In genomic region chr5:39451293-39451692, GRCh38 we compare ENCODE assay signal across 20 cellular contexts. TPM values are rescaled to one million over a fixed set of nuclear protein-coding genes. Genes with fewer than 3 reads are reported as not detected.
A peak's percentile ranks its signal among the peaks of the same experiment; 100 is the strongest.
DNase-seq lines count a peak whose midpoint lies in the region; ATAC-seq, FAIRE-seq and TF ChIP-seq lines count a peak whose summit lies in the region.
"Had no signal": no experiment of that assay in that cellular context is flagged by ENCODE, and none has a peak within 500 bp of the region (broad histone marks: within the 10 kb centered on the region; RNA-seq: fewer than 3 reads in every experiment).

No MANE protein-coding gene starts in this region.

- H3K4me1 ChIP-seq in A549 (peaks cover 35% of the 10 kb centered on the region), IMR-90 (ENCODE audit: control insufficient read depth, insufficient read depth, low read length) (peaks cover 6% of the 10 kb centered on the region), colonic mucosa (no peaks in the 10 kb centered on the region), mucosa of descending colon (ENCODE audit: low read depth) (no peaks in the 10 kb centered on the region)

- H3K23ac ChIP-seq in IMR-90 (ENCODE audit: low read depth, low read length), result no peak overlapping the region

- peak overlapping the region; percentile 39; the same call in 1 of the 2 replicates for H3K14ac ChIP-seq in IMR-90 (replicated peaks; ENCODE audit: low read depth, low read length)

- POLR2A ChIA-PET in A549 (lab: Yijun Ruan, JAX), result interaction anchor here (1.5 kb wide), 1 partner anchor 27 kb away, joined by 4 read pairs; the partner anchor contains the start of gene DAB2
- POLR2A ChIA-PET in IMR-90 (lab: Charles Lee; ENCODE audit: unreplicated experiment), result no interaction called here

- TF ChIP-seq POLR2A in A549 (IDR thresholded peaks at IDR 0.05; ENCODE audit: low read length) (no peak), IMR-90 (IDR thresholded peaks at IDR 0.05; ENCODE audit: low read depth, low read length) (no peak)

- no peak for DNase-seq in A549 (ENCODE audit: low read depth in 1 of 2, low spot score in 1 of 2)
- no peak for DNase-seq in IMR-90
- DNase-seq in colonic mucosa, result no peak
- DNase-seq in mucosa of descending colon, result no peak
- no peak for DNase-seq in DMS79 (lab: John Stamatoyannopoulos, UW)
- DNase-seq in Right ventricle myocardium superior, result no peak
- DNase-seq in MG63, result no peak
- DNase-seq: 8988T; Calu3; CD8-positive, alpha-beta T cell; DND-41; EL; H7 had no signal

- H3K4me2 ChIP-seq in A549 (peak overlapping the region; percentile 60; the same call in 1 of the 3 replicates), IMR-90 (ENCODE audit: low read depth, low read length) (peak overlapping the region; percentile 51; the same call in 1 of the 2 replicates)
- H3K4me2 ChIP-seq: BLaER1 treated with 17β-estradiol and CSF1 and Interleukin-3, amounts not matched to agents 10 nM and 100 nM; GM23338 had no signal

- in situ Hi-C loops in IMR-90 (cut with MboI; ENCODE audit: low sequenced_read_pairs), result no loop called here

- H2AK5ac ChIP-seq in IMR-90 (ENCODE audit: low read depth, low read length), result no peak overlapping the region

- H2AFZ ChIP-seq in IMR-90 (replicated peaks; ENCODE audit: low read length, poor library complexity), result no peak overlapping the region
- H2AFZ ChIP-seq: GM23338 had no signal

- no peak for TF ChIP-seq EP300 in A549 (IDR thresholded peaks at IDR 0.05)

- no peaks in the 10 kb centered on the region for H3K36me3 ChIP-seq in IMR-90 (ENCODE audit: control insufficient read depth, insufficient read depth, low read length)
- H3K36me3 ChIP-seq in colonic mucosa, result no peaks in the 10 kb centered on the region
- H3K36me3 ChIP-seq in mucosa of descending colon (ENCODE audit: low read depth), result no peaks in the 10 kb centered on the region
- no peaks in the 10 kb centered on the region for H3K36me3 ChIP-seq in MG63
- H3K36me3 ChIP-seq: BLaER1 treated with 17β-estradiol and CSF1 and Interleukin-3, amounts not matched to agents 10 nM and 100 nM had no signal

- H2BK15ac ChIP-seq in IMR-90 (ENCODE audit: low read depth, low read length), result no peak overlapping the region; the same call in 2 of the 3 replicates

- ATAC-seq in A549 (no peak), IMR-90 (ENCODE audit: low read depth) (peak; percentile 49), mucosa of descending colon (peak; percentile 74), HG03025 (IDR thresholded peaks at IDR 0.05; ENCODE audit: low FRiP score, unreplicated experiment) (no peak), Right ventricle myocardium superior (ENCODE audit: poor library complexity) (no peak)
- ATAC-seq: CD8-positive, alpha-beta T cell; GM23338; HCT116; HepG2 had no signal

- no peak for TF ChIP-seq CTCF in A549 (IDR thresholded peaks at IDR 0.05)
- TF ChIP-seq CTCF in IMR-90 (conservative IDR thresholded peaks at IDR 0.05; ENCODE audit: low read depth, low read length), result no peak
- no peak for TF ChIP-seq CTCF in colonic mucosa (IDR thresholded peaks at IDR 0.05)
- no peak for TF ChIP-seq CTCF in mucosa of descending colon (IDR thresholded peaks at IDR 0.05)

- H3K79me1 ChIP-seq in IMR-90 (ENCODE audit: low read depth in 1 of 2, low read length in 2 of 2), result no peaks in the 10 kb centered on the region

- H2BK5ac ChIP-seq in IMR-90 (ENCODE audit: low read depth, low read length, poor library complexity, severe bottlenecking), result peak overlapping the region; percentile 75

- H3K9me3 ChIP-seq in A549 (no peaks in the 10 kb centered on the region), IMR-90 (ENCODE audit: control insufficient read depth, insufficient read depth, low read length) (no peaks in the 10 kb centered on the region), colonic mucosa (no peaks in the 10 kb centered on the region), mucosa of descending colon (no peaks in the 10 kb centered on the region), MG63 (no peaks in the 10 kb centered on the region)
- H3K9me3 ChIP-seq: BLaER1 treated with 17β-estradiol and CSF1 and Interleukin-3, amounts not matched to agents 10 nM and 100 nM had no signal

- dilution Hi-C loops in IMR-90 (cut with HindIII; ENCODE audit: low sequenced_read_pairs, unreplicated experiment), result no loop called here

- peaks cover under 1% of the 10 kb centered on the region; the same call in 1 of the 2 replicates for H3K9me1 ChIP-seq in IMR-90 (ENCODE audit: insufficient read depth, low read length)

- H4K20me1 ChIP-seq in IMR-90 (ENCODE audit: insufficient read depth, low read length), result no peaks in the 10 kb centered on the region
- H4K20me1 ChIP-seq: BLaER1 treated with 17β-estradiol and CSF1 and Interleukin-3, amounts not matched to agents 10 nM and 100 nM had no signal

- intact Hi-C loops in IMR-90 (cut with micrococcal nuclease), result no loop called here
- intact Hi-C loops in colonic mucosa (cut with DNase I), result no loop called here
- intact Hi-C loops in mucosa of descending colon (cut with DNase I, micrococcal nuclease), result no loop called here
- intact Hi-C loops in Right ventricle myocardium superior (cut with DNase I), result no loop called here

- H3K27me3 ChIP-seq in IMR-90 (ENCODE audit: control insufficient read depth, insufficient read depth, low read length) (no peaks in the 10 kb centered on the region), colonic mucosa (no peaks in the 10 kb centered on the region), MG63 (no peaks in the 10 kb centered on the region)
- H3K27me3 ChIP-seq: BLaER1 treated with 17β-estradiol and CSF1 and Interleukin-3, amounts not matched to agents 10 nM and 100 nM had no signal

- H3K4ac ChIP-seq in IMR-90 (ENCODE audit: low read depth, low read length), result no peak overlapping the region

- BruUV-seq in IMR-90 (replicated peaks; lab: Mats Ljungman, UMichigan), result no TSS peak

- H2BK20ac ChIP-seq in IMR-90 (ENCODE audit: low read depth, low read length), result 0 out of 2 replicates have a peak overlapping the region, but pooled peaks have one; percentile 48

- H3K18ac ChIP-seq in IMR-90 (ENCODE audit: low read depth, low read length), result peak overlapping the region; percentile 94

- H2BK120ac ChIP-seq in IMR-90 (ENCODE audit: low read depth, low read length), result no peak overlapping the region

- 0 out of 2 replicates have a peak overlapping the region, but pooled peaks have one; percentile 62 for H4K91ac ChIP-seq in IMR-90 (ENCODE audit: insufficient read depth, low read depth, low read length)

- H3K27ac ChIP-seq in A549, result no peak overlapping the region
- peak overlapping the region; percentile 28; the same call in 1 of the 2 replicates for H3K27ac ChIP-seq in IMR-90 (ENCODE audit: insufficient read depth, low read length)
- peak overlapping the region; percentile 17 for H3K27ac ChIP-seq in colonic mucosa
- H3K27ac ChIP-seq: BLaER1 treated with 17β-estradiol and CSF1 and Interleukin-3, amounts not matched to agents 10 nM and 100 nM had no signal

- H3K4me3 ChIP-seq in A549, result no peak overlapping the region
- no peak overlapping the region for H3K4me3 ChIP-seq in IMR-90 (ENCODE audit: insufficient read depth, low read depth, low read length)
- no peak overlapping the region for H3K4me3 ChIP-seq in colonic mucosa
- no peak overlapping the region for H3K4me3 ChIP-seq in mucosa of descending colon
- H3K4me3 ChIP-seq in MG63, result no peak overlapping the region
- H3K4me3 ChIP-seq: BLaER1 treated with 17β-estradiol and CSF1 and Interleukin-3, amounts not matched to agents 10 nM and 100 nM; GM23338 had no signal

- TF ChIP-seq RAD21 in A549 (conservative IDR thresholded peaks at IDR 0.05 in 1 of 2, IDR thresholded peaks at IDR 0.05 in 1 of 2) (no peak), IMR-90 (IDR thresholded peaks at IDR 0.05; ENCODE audit: low read length) (no peak)

- CTCF ChIA-PET in A549 (lab: Yijun Ruan, JAX) (interaction anchor here (1.3 to 2.8 kb wide), 4 partner anchors 14 to 75 kb away, joined by 4 to 11 read pairs (median 8); partner anchors contain the start of gene DAB2), IMR-90 (lab: Yijun Ruan, JAX) (interaction anchor here (1.0 kb wide), 1 partner anchor 75 kb away, joined by 3 read pairs; no protein-coding TSS in a partner anchor)

- H3K9ac ChIP-seq in IMR-90 (ENCODE audit: low read depth, low read length) (no peak overlapping the region; the same call in 1 of the 2 replicates), colonic mucosa (ENCODE audit: low read depth in 2 of 2, low read length in 2 of 2) (no peak overlapping the region)
- H3K9ac ChIP-seq: BLaER1 treated with 17β-estradiol and CSF1 and Interleukin-3, amounts not matched to agents 10 nM and 100 nM had no signal

- WGBS in A549 (ENCODE audit: missing lambda C conversion rate), result 80% methylated on average over 1 of the region's 1 CpG
- no CpG with 5 or more reads among the region's 1 CpG for WGBS in IMR-90 (ENCODE audit: extremely low coverage in 2 of 2, insufficient read length in 1 of 2), 2 experiments

- H4K5ac ChIP-seq in IMR-90 (ENCODE audit: low read depth, low read length), result peak overlapping the region; percentile 91; the same call in 1 of the 2 replicates

- 0 out of 4 replicates have a peak overlapping the region, but pooled peaks of 1 of the 2 experiments have one; percentile 36 for H4K8ac ChIP-seq in IMR-90 (ENCODE audit: low read depth in 2 of 2, low read length in 2 of 2)

- H3K56ac ChIP-seq in IMR-90 (ENCODE audit: extremely low read depth, insufficient read depth, low read length), result no peak overlapping the region

- FAIRE-seq in A549 (lab: Jason Lieb, UNC), result no peak
- FAIRE-seq: GM12891, HepG2 had no signal

- H2AK9ac ChIP-seq in IMR-90 (replicated peaks; ENCODE audit: low read depth, low read length, poor library complexity), result no peak overlapping the region

TF ChIP-seq in A549, 52 proteins besides CTCF, POLR2A, EP300 and RAD21 (continues in another document):
- TF ChIP-seq POLR2AphosphoS2 (conservative IDR thresholded peaks at IDR 0.05; ENCODE audit: low read length), result no peak
- TF ChIP-seq HOXA7 (CRISPR knock-in tag; IDR thresholded peaks at IDR 0.05), result no peak
- no peak for TF ChIP-seq RARB (CRISPR knock-in tag; IDR thresholded peaks at IDR 0.05)

TF ChIP-seq in IMR-90, 13 proteins besides CTCF, POLR2A, EP300 and RAD21 (continues in another document):
- TF ChIP-seq SMC3 (IDR thresholded peaks at IDR 0.05; ENCODE audit: low read depth, low read length) (no peak), CHD1 (IDR thresholded peaks at IDR 0.05; ENCODE audit: low read depth, low read length) (no peak), MAFK (IDR thresholded peaks at IDR 0.05; ENCODE audit: low read depth, low read length) (no peak)

RNA-seq across cellular contexts. Expression of gene DAB2, which starts 26.5 kb away (rescaled TPM):
- polyA plus RNA-seq in A549 (2011; rRNA removed) (14.4 and 17.1 TPM in 2 replicates), A549 (2017; fragmentation: RNase III; extraction: RNeasy Plus Mini Kit Qiagen cat#74134 plus additional on column Dnase treatment) (10.5 to 13.6 TPM (median 12.6 TPM) in 3 replicates), IMR-90 (2012; rRNA removed) (95.9 and 101 TPM in 2 replicates)
- 3.3 and 5.0 TPM in 2 replicates for polyA plus RNA-seq in A549 (2012; cell fraction: cytosol; rRNA removed)
- 4.6 and 6.4 TPM in 2 replicates for polyA plus RNA-seq in A549 (2012; cell fraction: nucleus; rRNA removed)
- polyA minus RNA-seq in A549 (2011; rRNA and poly(A)+ RNA removed), result 15.8 and 16.5 TPM in 2 replicates
- total RNA-seq in IMR-90 (2012; rRNA removed) (50.0 and 97.2 TPM in 2 replicates), colonic mucosa (10 to 100 TPM; 43.7 to 46.4 TPM), mucosa of descending colon (10 to 100 TPM; 55.7 to 75.1 (median 65.8) TPM), Right ventricle myocardium superior (29.9 TPM)
- 40.6 and 65.1 TPM in 2 replicates for polyA plus RNA-seq in IMR-90 (2012; cell fraction: cytosol; rRNA removed)
- polyA plus RNA-seq in IMR-90 (2012; cell fraction: nucleus; rRNA removed; ENCODE audit: low replicate concordance), result 76.6 and 217 TPM in 2 replicates
- 49.6 and 53.1 TPM in 2 replicates for total RNA-seq in MG63 (2014; rRNA removed; shearing (Covaris generic); ENCODE audit: low replicate concordance)
- total RNA-seq: CD8-positive, alpha-beta T cell; G401 had no signal

Comparison
In these comparisons a context has a peak if more than half of its experiments do, and no peak if none do; other contexts are left out.
1. ATAC-seq: peak in IMR-90 (single experiment) and mucosa of descending colon (single experiment); none in A549 (0 of 2), HG03025 (single experiment) and Right ventricle myocardium superior (single experiment).
2. H3K27ac ChIP-seq: peak in IMR-90 (single experiment) and colonic mucosa (single experiment); none in A549 (0 of 2).